In the genomic region with DNA sequence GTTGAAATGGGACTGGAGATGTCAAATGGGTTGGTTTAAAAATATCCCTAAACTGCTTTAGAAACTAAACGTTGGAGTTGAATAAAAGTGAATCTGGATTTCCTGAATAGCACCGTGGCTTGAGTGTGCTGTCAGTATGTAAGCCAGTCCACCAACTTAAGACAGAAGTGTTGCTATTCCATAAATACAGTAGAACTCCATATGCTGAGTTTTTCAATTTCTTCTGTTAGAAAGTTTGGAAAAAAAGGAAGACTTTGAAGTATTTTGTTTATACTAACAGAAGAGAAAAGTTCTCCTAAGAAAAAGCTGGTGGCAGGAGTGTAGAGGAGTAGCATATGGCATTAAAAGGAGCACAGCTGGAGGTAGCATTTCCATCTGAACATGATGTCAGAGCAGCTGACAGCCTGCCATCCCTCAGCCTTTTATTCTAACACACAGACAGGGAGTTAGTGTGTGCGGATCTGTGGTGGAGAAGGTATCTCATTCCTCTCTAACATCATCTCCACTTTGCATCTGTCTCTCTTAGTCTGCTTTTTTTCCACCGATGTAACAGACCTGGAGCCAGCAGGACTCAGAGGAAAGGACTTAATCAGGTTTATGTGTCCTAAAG, we compare ENCODE assay signal across 9 cellular contexts. TPM values are rescaled to one million over a fixed set of nuclear protein-coding genes. Genes with fewer than 3 reads are reported as not detected.
A peak's percentile ranks its signal among the peaks of the same experiment; 100 is the strongest.
DNase-seq lines count a peak whose midpoint lies in the region; ATAC-seq, FAIRE-seq and TF ChIP-seq lines count a peak whose summit lies in the region.
"Had no signal": no experiment of that assay in that cellular context is flagged by ENCODE, and none has a peak within 500 bp of the region (broad histone marks: within the 10 kb centered on the region; RNA-seq: fewer than 3 reads in every experiment).

Gene ZBTB18, plus strand, starts transcription at position 449 of the 610 bp plus-strand sequence. Its CDS starts 149 bp downstream, at position 598.

- TF ChIP-seq POLR2A in GM12878 (IDR thresholded peaks at IDR 0.05; ENCODE audit: low read depth, low read length) = no peak
- TF ChIP-seq POLR2A in sigmoid colon (IDR thresholded peaks at IDR 0.05) = no peak

- intact Hi-C loops in GM12878 (cut with micrococcal nuclease; ENCODE audit: unreplicated experiment) = loop anchor here (5.0 kb wide), 1 partner anchor 246 kb away; no protein-coding TSS in a partner anchor
- intact Hi-C loops in sigmoid colon (cut with DNase I) = loop anchor here (5.0 kb wide), 1 partner anchor 794 kb away; the partner anchor contains the start of genes CEP170 and SDCCAG8

- H3K4me3 ChIP-seq in GM12878 (peak within 1 kb of the TSS; percentile 85), iPS-15b (ENCODE audit: low read depth, low read length) (peak within 1 kb of the TSS; percentile 69), sigmoid colon (peak within 1 kb of the TSS; percentile 76 to 89 (median 78))

- no peaks in the 10 kb centered on the region for H3K9me3 Mint-ChIP-seq in activated CD8-positive, alpha-beta memory T cell treated with anti-CD3 and anti-CD28 coated beads, Interleukin-2, amount 10 ng/mL, durations not matched to agents 7 days and 5 days (ENCODE audit: low read depth)

- peaks cover 29% of the 10 kb centered on the region for H3K27me3 Mint-ChIP-seq in activated CD8-positive, alpha-beta memory T cell treated with anti-CD3 and anti-CD28 coated beads, Interleukin-2, amount 10 ng/mL, durations not matched to agents 7 days and 5 days

- no peak for TF ChIP-seq RAD21 in GM12878 (IDR thresholded peaks at IDR 0.05; ENCODE audit: insufficient read depth, low read depth, low read length)

- H3K36me3 ChIP-seq in GM12878 (ENCODE audit: control insufficient read depth in 2 of 2, insufficient read depth in 2 of 2, low read length in 1 of 2) (peaks cover 0 to 4% of the 10 kb centered on the region in 2 experiments; a peak in 2 of 4 replicates), iPS-15b (ENCODE audit: control insufficient read depth, insufficient read depth, low read length) (peaks cover 9% of the 10 kb centered on the region), sigmoid colon (peaks cover 0 to 23% (median 8%) of the 10 kb centered on the region in 4 donors)

- peak within 1 kb of the TSS; percentile 87 for H3K4me3 Mint-ChIP-seq in activated CD8-positive, alpha-beta memory T cell treated with anti-CD3 and anti-CD28 coated beads, Interleukin-2, amount 10 ng/mL, durations not matched to agents 7 days and 5 days

- no peaks in the 10 kb centered on the region for H4K20me1 ChIP-seq in GM12878 (ENCODE audit: control insufficient read depth, insufficient read depth)

- H3K27ac Mint-ChIP-seq in activated CD8-positive, alpha-beta memory T cell treated with anti-CD3 and anti-CD28 coated beads, Interleukin-2, amount 10 ng/mL, durations not matched to agents 7 days and 5 days = no peak within 1 kb of the TSS

- DNase-seq in activated CD8-positive, alpha-beta memory T cell treated with anti-CD3 and anti-CD28 coated beads, Interleukin-2, amount 10 ng/mL, durations not matched to agents 7 days and 5 days = no peak
- DNase-seq in activated CD8-positive, alpha-beta memory T cell treated with anti-CD3 and anti-CD28 coated beads, Interleukin-2, amount 50 U/mL, for 48 hours = no peak
- peak; percentile 55 for DNase-seq in NCI-H510A (lab: John Stamatoyannopoulos, UW)
- no peak for DNase-seq in GM12878 (ENCODE audit: low read depth, low spot score)
- no peak for DNase-seq in sigmoid colon
- no peak for DNase-seq in D341Med (ENCODE audit: low spot score)
- DNase-seq in NCI-H1930 (lab: John Stamatoyannopoulos, UW) = no peak

- TF ChIP-seq EP300 in GM12878 (IDR thresholded peaks at IDR 0.05; ENCODE audit: borderline replicate concordance in 1 of 2, control insufficient read depth in 1 of 2, low read depth in 2 of 2, low read length in 2 of 2) = no peak
- TF ChIP-seq EP300 in sigmoid colon (IDR thresholded peaks at IDR 0.05) = no peak

- H3K4me2 ChIP-seq in GM12878 (ENCODE audit: control insufficient read depth, insufficient read depth) = peak within 1 kb of the TSS; percentile 92

- CTCF ChIA-PET in activated CD8-positive, alpha-beta memory T cell treated with anti-CD3 and anti-CD28 coated beads, Interleukin-2, amount 10 ng/mL, durations not matched to agents 7 days and 5 days (lab: Charles Lee) = no interaction called here
- CTCF ChIA-PET in GM12878 (lab: Yijun Ruan, JAX) = interaction anchor here (0.8 to 1.7 kb wide), 3 partner anchors 9 to 707 kb away, joined by 3 to 6 read pairs (median 3); no protein-coding TSS in a partner anchor

- H3K79me2 ChIP-seq in GM12878 (ENCODE audit: control insufficient read depth, insufficient read depth, low read length) = peaks cover 33% of the 10 kb centered on the region

- SMC1A ChIA-PET in GM12878 (lab: Charles Lee; ENCODE audit: uncharacterized antibody, unreplicated experiment) = interaction anchor here (1.0 to 4.8 kb wide), 4 partner anchors 12 to 160 kb away, joined by 3 to 45 read pairs (median 4); no protein-coding TSS in a partner anchor

- 32% methylated on average over 4 of the region's 4 CpGs for WGBS in GM12878 (ENCODE audit: insufficient coverage, insufficient replicate concordance, low lambda C conversion rate, missing lambda C conversion rate)
- 17 to 22% methylated on average over 4 of the region's 4 CpGs for WGBS in sigmoid colon, 2 donors

- H3K4me1 Mint-ChIP-seq in activated CD8-positive, alpha-beta memory T cell treated with anti-CD3 and anti-CD28 coated beads, Interleukin-2, amount 10 ng/mL, durations not matched to agents 7 days and 5 days = peaks cover 26% of the 10 kb centered on the region

- H3K27me3 ChIP-seq in GM12878 (replicated peaks in 1 of 2; ENCODE audit: control insufficient read depth in 2 of 2, insufficient read depth in 2 of 2, low read length in 1 of 2) (no peaks in the 10 kb centered on the region), iPS-15b (ENCODE audit: control insufficient read depth, insufficient read depth, low read length) (no peaks in the 10 kb centered on the region), sigmoid colon (no peaks in the 10 kb centered on the region)

- peak within 1 kb of the TSS; percentile 82 for H3K9ac ChIP-seq in GM12878 (ENCODE audit: control insufficient read depth, insufficient read depth, low read length)
- no peak within 1 kb of the TSS for H3K9ac ChIP-seq in iPS-15b (ENCODE audit: low read depth, low read length)

- FAIRE-seq in GM12878 (lab: Jason Lieb, UNC) = peak; percentile 92

- H3K4me1 ChIP-seq in GM12878 (ENCODE audit: control insufficient read depth, insufficient read depth, low read length) (peaks cover 23% of the 10 kb centered on the region), iPS-15b (ENCODE audit: control insufficient read depth, insufficient read depth, low read length) (peaks cover 18% of the 10 kb centered on the region), sigmoid colon (peaks cover 0 to 42% (median 30%) of the 10 kb centered on the region in 4 donors)

- BruUV-seq in GM12878 (replicated peaks; lab: Mats Ljungman, UMichigan) = no TSS peak

- POLR2A ChIA-PET in GM12878 (lab: Charles Lee) = interaction anchor here (1.0 to 2.9 kb wide), 3 partner anchors 10 to 24 kb away, joined by 3 to 11 read pairs (median 8); no protein-coding TSS in a partner anchor

- RAD21 ChIA-PET in GM12878 (lab: Charles Lee; ENCODE audit: unreplicated experiment) = interaction anchor here (1.4 to 2.8 kb wide), 3 partner anchors 9 to 24 kb away, joined by 3 to 10 read pairs (median 6); no protein-coding TSS in a partner anchor

- no peak for ATAC-seq in activated CD8-positive, alpha-beta memory T cell treated with anti-CD3 and anti-CD28 coated beads, Interleukin-2, amount 10 ng/mL, durations not matched to agents 7 days and 5 days
- ATAC-seq in GM12878 = no peak
- ATAC-seq: naive thymus-derived CD8-positive, alpha-beta T cell had no signal

- peaks cover 3% of the 10 kb centered on the region for H3K36me3 Mint-ChIP-seq in activated CD8-positive, alpha-beta memory T cell treated with anti-CD3 and anti-CD28 coated beads, Interleukin-2, amount 10 ng/mL, durations not matched to agents 7 days and 5 days

- H2AFZ ChIP-seq in GM12878 (ENCODE audit: control insufficient read depth, low read depth, low read length) = peak within 1 kb of the TSS; percentile 62; the same call in 1 of the 2 replicates

- in situ Hi-C loops in GM12878 (cut with MboI) = no loop called here

- H3K9me3 ChIP-seq in GM12878 (replicated peaks; ENCODE audit: control insufficient read depth, insufficient read depth, low read length) = no peaks in the 10 kb centered on the region
- H3K9me3 ChIP-seq in iPS-15b (ENCODE audit: control insufficient read depth, insufficient read depth, low read length) = no peaks in the 10 kb centered on the region
- H3K9me3 ChIP-seq in sigmoid colon = no peaks in the 10 kb centered on the region

- TF ChIP-seq CTCF in GM12878 (IDR thresholded peaks at IDR 0.05 in 2 of 3, conservative IDR thresholded peaks at IDR 0.05 in 1 of 3; ENCODE audit: control insufficient read depth in 2 of 3, extremely low read depth in 1 of 3, insufficient read depth in 1 of 3, low read depth in 3 of 3, low read length in 3 of 3) (no peak), sigmoid colon (IDR thresholded peaks at IDR 0.05) (no peak)

- H3K27ac ChIP-seq in GM12878 (ENCODE audit: control insufficient read depth, insufficient read depth) (peak within 1 kb of the TSS; percentile 82), sigmoid colon (peak within 1 kb of the TSS; percentile 92 to 97 (median 94))

TF ChIP-seq in GM12878, 131 proteins besides CTCF, POLR2A, EP300 and RAD21 (continues in another document):
- no peak for TF ChIP-seq MYB (IDR thresholded peaks at IDR 0.05; ENCODE audit: borderline replicate concordance, low read depth, low read length)

RNA-seq across cellular contexts. Expression of gene ZBTB18, which starts in this region (rescaled TPM):
- 1 to 10 TPM; 6.3 TPM for total RNA-seq in activated CD8-positive, alpha-beta memory T cell treated with anti-CD3 and anti-CD28 coated beads, Interleukin-2, amount 10 ng/mL, durations not matched to agents 7 days and 5 days
- total RNA-seq in GM12878 (2013; cell fraction: nucleolus; rRNA removed) = 9.2 and 9.4 TPM in 2 replicates
- total RNA-seq in GM12878 (2014; rRNA removed) = 6.8 and 7.8 TPM in 2 replicates
- total RNA-seq in GM12878 (2014; rRNA removed; fragmentation: Illumina TruSeq; extraction: Trizol) = 5.7 and 5.8 TPM in 2 replicates
- total RNA-seq in GM12878 (2021) = 7.8 and 8.5 TPM in 2 replicates
- 4.7 TPM for polyA plus RNA-seq in GM12878 (2011; ENCODE audit: low read depth)
- polyA plus RNA-seq in GM12878 (2011; rRNA removed) = 8.6 and 10.4 TPM in 2 replicates
- polyA plus RNA-seq in GM12878 (2011; cell fraction: cytosol; rRNA removed) = 5.3 and 6.4 TPM in 2 replicates
- 17.4 and 21.7 TPM in 2 replicates for polyA plus RNA-seq in GM12878 (2011; cell fraction: nucleus; rRNA removed)
- polyA plus RNA-seq in GM12878 (2012) = 8.1 and 8.5 TPM in 2 replicates
- polyA plus RNA-seq in GM12878 (2014; fragmentation: Illumina TruSeq; extraction: Trizol) = 6.5 and 6.8 TPM in 2 replicates
- polyA plus RNA-seq in GM12878 (2014; fragmentation: Nextera tagmentation; extraction: Ambion mirVana) = 1 to 10 TPM in 1 of 2 experiments, under 1 TPM in 1; 0.98 to 1.3 TPM
- 5.9 and 6.7 TPM in 2 replicates for polyA plus RNA-seq in GM12878 (2014; rRNA removed)
- under 1 TPM; 0.27 to 0.37 TPM for polyA plus RNA-seq in GM12878 (2016; fragmentation: Nextera tagmentation; extraction: Ambion mirVana)
- 9.8 and 11.1 TPM in 2 replicates for polyA minus RNA-seq in GM12878 (2011; rRNA and poly(A)+ RNA removed)
- polyA minus RNA-seq in GM12878 (2011; cell fraction: cytosol; rRNA and poly(A)+ RNA removed) = 4.0 and 4.4 TPM in 2 replicates
- 4.7 and 8.8 TPM in 2 replicates for polyA minus RNA-seq in GM12878 (2011; cell fraction: nucleus; rRNA and poly(A)+ RNA removed)
- 10 to 100 TPM; 11.8 to 19.7 (median 17.1) TPM for total RNA-seq in sigmoid colon
- polyA plus RNA-seq in sigmoid colon = 10 to 100 TPM in 1 of 3 donors, 1 to 10 TPM in 2; 7.4 to 15.3 (median 7.8) TPM
